23 cellular contexts compared by ENCODE assay signal in genomic region chr5:160956011-160956410, GRCh38.
"Had no signal": no experiment of that assay in that cellular context is flagged by ENCODE, and none has a peak within 500 bp of the region (broad histone marks: within the 10 kb centered on the region; RNA-seq: fewer than 3 reads in every experiment).

No MANE protein-coding gene starts in this region.

- DNase-seq: activated B cell treated with CpG ODN at 0.5 μM for 24 hours; activated CD4-positive, alpha-beta memory T cell treated with anti-CD3 and anti-CD28 coated beads for 36 hours; activated CD4-positive, alpha-beta T cell treated with anti-CD3 and anti-CD28 coated beads for 4 hours; activated CD4-positive, alpha-beta T cell treated with anti-CD3 and anti-CD28 coated beads, Interleukin-2, amount 50 U/mL, for 1 hour; activated CD4-positive, CD25-positive, alpha-beta regulatory T cell treated with anti-CD3 and anti-CD28 coated beads, Interleukin-2, amount 50 U/mL, for 72 hours; activated CD8-positive, alpha-beta memory T cell treated with anti-CD3 and anti-CD28 coated beads, Interleukin-2, amount 50 U/mL, for 4 hours; activated gamma-delta T cell treated with Interleukin-2 at 50 U/mL for 16 hours; activated naive CD4-positive, alpha-beta T cell treated with anti-CD3 and anti-CD28 coated beads for 36 hours; activated naive CD8-positive, alpha-beta T cell treated with anti-CD3 and anti-CD28 coated beads, Interleukin-2, amount 50 U/mL, for 24 hours; activated T-cell treated with anti-CD3 and anti-CD28 coated beads for 4 hours; activated T-cell treated with anti-CD3 and anti-CD28 coated beads, Interleukin-2, amount 50 U/mL, for 4 hours; NCI-H1105; NCI-H1417 treated with DMSO at 0.1 percent for 48 hours; NCI-H2029; NCI-H2227 treated with DMSO at 0.1 percent for 48 hours; NCI-H524 treated with DMSO at 0.1 percent for 48 hours; NCI-H748 treated with DMSO at 0.1 percent for 48 hours; PC-9; SW 1271; T-helper 1 cell; T-helper 2 cell; T-helper 9 cell had no signal

- ATAC-seq: activated naive CD8-positive, alpha-beta T cell treated with anti-CD3 and anti-CD28 coated beads, Interleukin-2, amount 50 U/mL, for 24 hours; activated T-cell treated with anti-CD3 and anti-CD28 coated beads, Interleukin-2, amount 50 U/mL, for 4 hours; Right ventricle myocardium inferior had no signal
